Comparison of ENCODE assay signal across 8 cellular contexts in genomic region chr5:144170276-144171024, GRCh38. TPM values are rescaled to one million over a fixed set of nuclear protein-coding genes. Genes with fewer than 3 reads are reported as not detected.
A peak's percentile ranks its signal among the peaks of the same experiment; 100 is the strongest.
DNase-seq lines count a peak whose midpoint lies in the region; ATAC-seq and TF ChIP-seq lines count a peak whose summit lies in the region.

KCTD16 (plus strand) TSS chr5:144170873.
YIPF5 (minus strand) TSS chr5:144170659; CDS start chr5:144169955, 704 bp downstream.

- peaks cover 4 to 16% (median 12%) of the 10 kb centered on the region in 3 donors for H3K27me3 Mint-ChIP-seq in CD14-positive monocyte (ENCODE audit: low read depth in 3 of 3)

- ATAC-seq in GM19395 (IDR thresholded peaks at IDR 0.05; ENCODE audit: unreplicated experiment): peak; percentile 99
- ATAC-seq in HG03558 (IDR thresholded peaks at IDR 0.05; ENCODE audit: extremely low read depth, unreplicated experiment): peak; percentile 99
- ATAC-seq in left lung: peak; percentile 100

- peak within 1 kb of the TSS; percentile 88 to 97 for H3K4me3 Mint-ChIP-seq in CD14-positive monocyte

- DNase-seq in CD14-positive monocyte (ENCODE audit: low spot score) (peak; percentile 90), NCI-H748 (lab: John Stamatoyannopoulos, UW; ENCODE audit: unreplicated experiment) (peak; percentile 98), dermis blood vessel endothelial cell (peak; percentile 98), left lung (peak; percentile 98)
- DNase-seq in activated CD4-positive, alpha-beta T cell treated with anti-CD3 and anti-CD28 coated beads, Interleukin-2, amount 50 U/mL, for 24 hours (ENCODE audit: low read depth in 1 of 2, low spot score in 1 of 2): peak; percentile 93 to 97
- peak; percentile 97 for DNase-seq in stimulated activated CD4-positive, alpha-beta T cell treated with anti-CD3 and anti-CD28 coated beads, Interleukin-2, amount 100 ng/mL, for 4 hours (ENCODE audit: low read depth)

- peak within 1 kb of the TSS; percentile 73 to 76 for H3K4me3 ChIP-seq in left lung

- intact Hi-C loops in CD14-positive monocyte (cut with micrococcal nuclease): no loop called here
- intact Hi-C loops in left lung (cut with DNase I): no loop called here

- H3K36me3 ChIP-seq in left lung: peaks cover 0 to 16% of the 10 kb centered on the region in 2 donors

- no peak for TF ChIP-seq CTCF in CD14-positive monocyte (IDR thresholded peaks at IDR 0.05)
- no peak for TF ChIP-seq CTCF in left lung (IDR thresholded peaks at IDR 0.05)

- H3K27ac Mint-ChIP-seq in CD14-positive monocyte: peak within 1 kb of the TSS; percentile 90 to 97 (median 94)

- peak within 1 kb of the TSS; percentile 85 to 86 for H3K27ac ChIP-seq in left lung

- peaks cover 13 to 30% of the 10 kb centered on the region in 2 donors for H3K4me1 ChIP-seq in left lung

- H3K36me3 Mint-ChIP-seq in CD14-positive monocyte: peaks cover 19 to 24% of the 10 kb centered on the region in 2 donors

- no peaks in the 10 kb centered on the region for H3K9me3 Mint-ChIP-seq in CD14-positive monocyte

- H3K27me3 ChIP-seq in left lung: peaks cover 0 to 13% of the 10 kb centered on the region in 2 donors

- peaks cover 20% of the 10 kb centered on the region for H3K4me1 Mint-ChIP-seq in CD14-positive monocyte

- H3K9me3 ChIP-seq in left lung: no peaks in the 10 kb centered on the region

RNA-seq across cellular contexts. Expression of gene KCTD16, which starts in this region (rescaled TPM):
- not detected for polyA plus RNA-seq in CD14-positive monocyte
- total RNA-seq in dermis blood vessel endothelial cell (under 0.01 and 0.05 TPM in 2 replicates), left lung (under 1 TPM; 0.60 to 0.73 TPM)

RNA-seq across cellular contexts. Expression of gene YIPF5, which starts in this region (rescaled TPM):
- 10 to 100 TPM; 32.4 to 41.4 TPM for polyA plus RNA-seq in CD14-positive monocyte
- total RNA-seq in dermis blood vessel endothelial cell (92.9 and 110 TPM in 2 replicates), left lung (10 to 100 TPM; 63.4 to 67.2 TPM)

Comparison
In these comparisons a context has a peak if more than half of its experiments do, and no peak if none do; other contexts are left out.
1. Peak in every context shown above with its lines: DNase-seq, ATAC-seq, H3K4me3 ChIP-seq and H3K27ac ChIP-seq.